1 cellular context compared by ENCODE assay signal in genomic region chr10:100864981-100865380, GRCh38.
TF ChIP-seq lines count a peak whose summit lies in the region.

No MANE protein-coding gene starts in this region.

TF ChIP-seq in HCT116, 20 proteins besides CTCF, POLR2A, EP300 and RAD21 (continued from another document):
- TF ChIP-seq, protein P1, sequence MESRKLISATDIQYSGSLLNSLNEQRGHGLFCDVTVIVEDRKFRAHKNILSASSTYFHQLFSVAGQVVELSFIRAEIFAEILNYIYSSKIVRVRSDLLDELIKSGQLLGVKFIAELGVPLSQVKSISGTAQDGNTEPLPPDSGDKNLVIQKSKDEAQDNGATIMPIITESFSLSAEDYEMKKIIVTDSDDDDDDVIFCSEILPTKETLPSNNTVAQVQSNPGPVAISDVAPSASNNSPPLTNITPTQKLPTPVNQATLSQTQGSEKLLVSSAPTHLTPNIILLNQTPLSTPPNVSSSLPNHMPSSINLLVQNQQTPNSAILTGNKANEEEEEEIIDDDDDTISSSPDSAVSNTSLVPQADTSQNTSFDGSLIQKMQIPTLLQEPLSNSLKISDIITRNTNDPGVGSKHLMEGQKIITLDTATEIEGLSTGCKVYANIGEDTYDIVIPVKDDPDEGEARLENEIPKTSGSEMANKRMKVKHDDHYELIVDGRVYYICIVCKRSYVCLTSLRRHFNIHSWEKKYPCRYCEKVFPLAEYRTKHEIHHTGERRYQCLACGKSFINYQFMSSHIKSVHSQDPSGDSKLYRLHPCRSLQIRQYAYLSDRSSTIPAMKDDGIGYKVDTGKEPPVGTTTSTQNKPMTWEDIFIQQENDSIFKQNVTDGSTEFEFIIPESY (IDR thresholded peaks at IDR 0.05; ENCODE audit: extremely low read depth, insufficient replicate concordance, low read length): no peak
- no peak for TF ChIP-seq POLR2AphosphoS5 (IDR thresholded peaks at IDR 0.05; ENCODE audit: low read depth, low read length)
- no peak for TF ChIP-seq JUND (IDR thresholded peaks at IDR 0.05)
- TF ChIP-seq ELF1 (IDR thresholded peaks at IDR 0.05; ENCODE audit: borderline replicate concordance, low read depth): no peak
- no peak for TF ChIP-seq EZH2 (IDR thresholded peaks at IDR 0.05)
- TF ChIP-seq CBX3 (IDR thresholded peaks at IDR 0.05; ENCODE audit: low read depth): no peak
- no peak for TF ChIP-seq FOSL1 (IDR thresholded peaks at IDR 0.05; ENCODE audit: low read depth)
- TF ChIP-seq, protein P2, sequence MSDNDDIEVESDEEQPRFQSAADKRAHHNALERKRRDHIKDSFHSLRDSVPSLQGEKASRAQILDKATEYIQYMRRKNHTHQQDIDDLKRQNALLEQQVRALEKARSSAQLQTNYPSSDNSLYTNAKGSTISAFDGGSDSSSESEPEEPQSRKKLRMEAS (IDR thresholded peaks at IDR 0.05): no peak
- TF ChIP-seq TCF7L2 (IDR thresholded peaks at IDR 0.05; ENCODE audit: borderline replicate concordance, extremely low read depth, insufficient read depth, insufficient read length): no peak
TF ChIP-seq in HCT116: peak in this region for 0.
